Comparison of ENCODE assay signal across 1 cellular context in the genomic region with DNA sequence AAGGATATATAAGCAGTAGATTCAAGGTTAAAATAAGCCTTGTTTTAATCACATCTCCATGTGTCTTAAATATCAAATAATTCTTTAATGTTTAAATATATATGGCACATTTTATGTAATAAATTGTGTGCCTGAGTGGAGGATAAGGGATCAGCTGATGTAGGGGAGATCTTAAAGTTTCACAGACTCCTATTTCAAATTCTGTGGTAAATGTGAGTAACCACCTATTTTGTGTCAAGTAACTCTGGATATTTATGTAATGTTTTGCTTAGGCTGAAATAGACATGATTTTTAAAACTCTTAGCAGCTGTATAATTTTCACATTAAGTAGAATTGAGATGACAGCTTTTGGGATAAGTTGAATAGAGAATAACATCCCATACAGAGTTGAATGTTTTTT.
TF ChIP-seq lines count a peak whose summit lies in the region.

No MANE protein-coding gene starts in this region.

TF ChIP-seq in IMR-90, 13 proteins besides CTCF, POLR2A, EP300 and RAD21 (continued from another document):
- TF ChIP-seq, protein P1, sequence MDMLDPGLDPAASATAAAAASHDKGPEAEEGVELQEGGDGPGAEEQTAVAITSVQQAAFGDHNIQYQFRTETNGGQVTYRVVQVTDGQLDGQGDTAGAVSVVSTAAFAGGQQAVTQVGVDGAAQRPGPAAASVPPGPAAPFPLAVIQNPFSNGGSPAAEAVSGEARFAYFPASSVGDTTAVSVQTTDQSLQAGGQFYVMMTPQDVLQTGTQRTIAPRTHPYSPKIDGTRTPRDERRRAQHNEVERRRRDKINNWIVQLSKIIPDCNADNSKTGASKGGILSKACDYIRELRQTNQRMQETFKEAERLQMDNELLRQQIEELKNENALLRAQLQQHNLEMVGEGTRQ (IDR thresholded peaks at IDR 0.05; ENCODE audit: low read depth, low read length) = no peak
- TF ChIP-seq, protein P2, sequence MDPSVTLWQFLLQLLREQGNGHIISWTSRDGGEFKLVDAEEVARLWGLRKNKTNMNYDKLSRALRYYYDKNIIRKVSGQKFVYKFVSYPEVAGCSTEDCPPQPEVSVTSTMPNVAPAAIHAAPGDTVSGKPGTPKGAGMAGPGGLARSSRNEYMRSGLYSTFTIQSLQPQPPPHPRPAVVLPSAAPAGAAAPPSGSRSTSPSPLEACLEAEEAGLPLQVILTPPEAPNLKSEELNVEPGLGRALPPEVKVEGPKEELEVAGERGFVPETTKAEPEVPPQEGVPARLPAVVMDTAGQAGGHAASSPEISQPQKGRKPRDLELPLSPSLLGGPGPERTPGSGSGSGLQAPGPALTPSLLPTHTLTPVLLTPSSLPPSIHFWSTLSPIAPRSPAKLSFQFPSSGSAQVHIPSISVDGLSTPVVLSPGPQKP (IDR thresholded peaks at IDR 0.05; ENCODE audit: borderline replicate concordance, low read depth, low read length) = no peak
- TF ChIP-seq MXI1 (IDR thresholded peaks at IDR 0.05; ENCODE audit: borderline replicate concordance, low read depth, low read length) = no peak
- no peak for TF ChIP-seq BHLHE40 (IDR thresholded peaks at IDR 0.05; ENCODE audit: low read depth, low read length)
- TF ChIP-seq MAZ (IDR thresholded peaks at IDR 0.05; ENCODE audit: borderline replicate concordance, low read depth, low read length) = no peak
- TF ChIP-seq SMC3 (IDR thresholded peaks at IDR 0.05; ENCODE audit: low read depth, low read length) = no peak
- no peak for TF ChIP-seq RFX5 (IDR thresholded peaks at IDR 0.05; ENCODE audit: low read depth, low read length)
- TF ChIP-seq RCOR1 (IDR thresholded peaks at IDR 0.05; ENCODE audit: insufficient replicate concordance, low read length) = no peak
- TF ChIP-seq MAFK (IDR thresholded peaks at IDR 0.05; ENCODE audit: low read depth, low read length) = no peak
